ENCODE assay signal across 7 cellular contexts in the genomic region with DNA sequence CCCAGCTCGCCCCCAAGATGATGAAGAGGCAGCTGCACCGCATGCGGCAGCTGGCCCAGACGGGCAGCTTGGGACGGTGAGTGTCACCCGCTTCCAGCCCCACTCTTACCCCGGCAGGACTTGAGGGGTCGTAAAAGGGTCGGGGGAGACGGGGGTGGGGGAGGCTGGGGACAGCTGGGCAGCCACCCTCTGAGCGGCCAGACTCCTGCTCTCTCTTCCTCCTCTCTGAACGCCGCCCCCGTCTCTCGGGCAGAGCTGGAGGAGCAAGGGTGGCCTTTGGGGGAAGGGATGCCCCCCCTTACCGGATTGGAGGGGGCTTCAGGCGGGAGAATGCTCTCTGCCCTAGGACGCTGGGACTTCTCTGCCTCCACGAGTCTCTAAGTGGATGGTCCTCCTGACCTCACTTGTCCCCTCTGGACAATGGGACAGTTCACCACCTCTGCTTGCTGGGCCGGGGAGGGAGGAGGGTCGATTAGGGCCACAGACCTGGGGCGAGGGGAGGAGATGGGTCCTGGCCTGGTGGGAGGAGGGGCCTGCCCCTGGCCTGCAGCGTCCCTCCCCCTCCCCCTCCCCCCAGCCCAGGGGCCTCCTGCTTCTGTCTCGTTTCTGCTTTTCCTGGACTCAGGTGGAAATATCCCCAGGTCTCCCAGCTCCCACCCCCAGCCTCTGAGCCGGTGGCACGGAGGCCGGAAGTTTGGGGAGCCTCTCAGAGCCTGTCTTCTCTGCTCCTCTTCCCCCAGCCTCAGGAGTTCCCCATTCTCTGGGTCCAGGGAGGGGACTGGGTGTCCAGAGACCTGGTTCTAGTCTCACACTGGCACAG. TPM values are rescaled to one million over a fixed set of nuclear protein-coding genes. Genes with fewer than 3 reads are reported as not detected.
DNase-seq lines count a peak whose midpoint lies in the region; ATAC-seq and TF ChIP-seq lines count a peak whose summit lies in the region.

No MANE protein-coding gene starts in this region.

- H4K20me1 ChIP-seq in neural progenitor cell (ENCODE audit: low read depth) = peaks cover 8% of the 10 kb centered on the region

- H3K36me3 ChIP-seq in H7 (replicated peaks; ENCODE audit: control insufficient read depth, insufficient read depth, low read length) (peaks cover 22% of the 10 kb centered on the region), neural progenitor cell (no peaks in the 10 kb centered on the region)

- peaks cover 25% of the 10 kb centered on the region for H3K4me1 Mint-ChIP-seq in neural progenitor cell

- no peak for ATAC-seq in sciatic nerve

- H3K9me3 Mint-ChIP-seq in neural progenitor cell = no peaks in the 10 kb centered on the region

- peaks cover 6% of the 10 kb centered on the region for H3K79me2 ChIP-seq in neural progenitor cell (ENCODE audit: low read depth)

- H3K36me3 Mint-ChIP-seq in neural progenitor cell = no peaks in the 10 kb centered on the region

- H2AFZ ChIP-seq in neural progenitor cell (replicated peaks) = peak overlapping the region; percentile 73

- no peaks in the 10 kb centered on the region for H3K9me3 ChIP-seq in neural progenitor cell (ENCODE audit: low read depth)

- POLR2A ChIA-PET in RWPE1 (lab: Yijun Ruan, JAX; ENCODE audit: low non-redundant PET) = interaction anchor here (0.6 kb wide), 1 partner anchor 144 kb away, joined by 3 read pairs; no protein-coding TSS in a partner anchor

- peaks cover 28% of the 10 kb centered on the region for H3F3A ChIP-seq in neural progenitor cell (ENCODE audit: low read depth)

- TF ChIP-seq CTCF in RWPE1 (conservative IDR thresholded peaks at IDR 0.05; ENCODE audit: low read depth) (no peak), epithelial cell of esophagus (IDR thresholded peaks at IDR 0.05; ENCODE audit: insufficient read depth, low read depth, low read length, missing control alignments) (no peak), neural progenitor cell (IDR thresholded peaks at IDR 0.05) (no peak)

- H3K4me2 ChIP-seq in neural progenitor cell = peak overlapping the region; percentile 96

- CTCF ChIA-PET in RWPE1 (lab: Yijun Ruan, JAX) = interaction anchor here (0.6 to 1.6 kb wide), 2 partner anchors 41 to 96 kb away, joined by 3 read pairs; no protein-coding TSS in a partner anchor

- peaks cover 8% of the 10 kb centered on the region for H3K4me1 ChIP-seq in neural progenitor cell

- DNase-seq in H7 = peak; percentile 92
- DNase-seq in RWPE1 (ENCODE audit: low spot score) = no peak
- peak; percentile 32 for DNase-seq in epithelial cell of esophagus (ENCODE audit: low read depth)
- DNase-seq in neural progenitor cell (ENCODE audit: low spot score) = peak; percentile 50
- DNase-seq in mesenteric fat pad (ENCODE audit: low spot score) = no peak
- DNase-seq in LoVo (ENCODE audit: low spot score) = no peak
- no peak for DNase-seq in sciatic nerve (ENCODE audit: low spot score)

- H3K9ac ChIP-seq in neural progenitor cell = peak overlapping the region; percentile 18

- H3K27ac ChIP-seq in RWPE1 (peak overlapping the region; percentile 73), neural progenitor cell (no peak overlapping the region)

- peak overlapping the region; percentile 76 for H3K27ac Mint-ChIP-seq in neural progenitor cell

- H3K4me3 Mint-ChIP-seq in neural progenitor cell = peak overlapping the region; percentile 83

- peaks cover 8% of the 10 kb centered on the region for H3K27me3 Mint-ChIP-seq in neural progenitor cell (ENCODE audit: insufficient read depth, low read depth)

- H3K27me3 ChIP-seq in H7 (ENCODE audit: control insufficient read depth, insufficient read depth, low read length) (no peaks in the 10 kb centered on the region), neural progenitor cell (no peaks in the 10 kb centered on the region)

- H3K4me3 ChIP-seq in H7 (ENCODE audit: insufficient read depth, low read depth, low read length) (peak overlapping the region; percentile 73), epithelial cell of esophagus (ENCODE audit: low read length) (peak overlapping the region; percentile 95), neural progenitor cell (peak overlapping the region; percentile 85)

- intact Hi-C loops in sciatic nerve (cut with DNase I) = no loop called here

RNA-seq across cellular contexts. Expression of a gene that starts 0.5 kb away (rescaled TPM):
- 30.0 and 35.2 TPM in 2 replicates for total RNA-seq in H7 (2014; rRNA removed; shearing (Covaris generic))
- total RNA-seq in neural progenitor cell (ENCODE audit: low replicate concordance) = 10.3 and 10.9 TPM in 2 replicates
- total RNA-seq in mesenteric fat pad = 15.0 TPM
- total RNA-seq in sciatic nerve = 10.3 TPM

RNA-seq across cellular contexts. Expression of a gene that starts 18.5 kb away (rescaled TPM):
- total RNA-seq in H7 (2014; rRNA removed; shearing (Covaris generic)) = 54.1 and 60.9 TPM in 2 replicates
- total RNA-seq in neural progenitor cell (ENCODE audit: low replicate concordance) (25.1 and 57.0 TPM in 2 replicates), mesenteric fat pad (8.5 TPM), sciatic nerve (10.0 TPM)

RNA-seq across cellular contexts. Expression of a gene that starts 31.3 kb away (rescaled TPM):
- 67.9 and 98.6 TPM in 2 replicates for total RNA-seq in H7 (2014; rRNA removed; shearing (Covaris generic))
- total RNA-seq in neural progenitor cell (ENCODE audit: low replicate concordance) (62.3 and 71.7 TPM in 2 replicates), mesenteric fat pad (47.3 TPM), sciatic nerve (71.2 TPM)

RNA-seq across cellular contexts. Expression of a gene that starts 35.5 kb away (rescaled TPM):
- total RNA-seq in H7 (2014; rRNA removed; shearing (Covaris generic)) = 183 and 206 TPM in 2 replicates
- total RNA-seq in neural progenitor cell (ENCODE audit: low replicate concordance) (14.9 and 42.9 TPM in 2 replicates), mesenteric fat pad (1,964 TPM), sciatic nerve (1,269 TPM)

RNA-seq across cellular contexts. Expression of a gene that starts 46.2 kb away (rescaled TPM):
- 20.5 and 23.6 TPM in 2 replicates for total RNA-seq in H7 (2014; rRNA removed; shearing (Covaris generic))
- total RNA-seq in neural progenitor cell (ENCODE audit: low replicate concordance) = 23.7 and 28.7 TPM in 2 replicates
- total RNA-seq in mesenteric fat pad = 17.3 TPM
- 21.2 TPM for total RNA-seq in sciatic nerve

Comparison
In these comparisons a context has a peak if more than half of its experiments do, and no peak if none do; other contexts are left out.
1. DNase-seq: peak in H7 (single experiment), epithelial cell of esophagus (single experiment) and neural progenitor cell (single experiment); none in RWPE1 (single experiment), mesenteric fat pad (single experiment), LoVo (single experiment) and sciatic nerve (single experiment).
2. Peak in every context shown above with its lines, with median percentiles within 50 percentile points of each other: H3K4me3 ChIP-seq.